ENCODE assay signal across 11 cellular contexts in the genomic region with DNA sequence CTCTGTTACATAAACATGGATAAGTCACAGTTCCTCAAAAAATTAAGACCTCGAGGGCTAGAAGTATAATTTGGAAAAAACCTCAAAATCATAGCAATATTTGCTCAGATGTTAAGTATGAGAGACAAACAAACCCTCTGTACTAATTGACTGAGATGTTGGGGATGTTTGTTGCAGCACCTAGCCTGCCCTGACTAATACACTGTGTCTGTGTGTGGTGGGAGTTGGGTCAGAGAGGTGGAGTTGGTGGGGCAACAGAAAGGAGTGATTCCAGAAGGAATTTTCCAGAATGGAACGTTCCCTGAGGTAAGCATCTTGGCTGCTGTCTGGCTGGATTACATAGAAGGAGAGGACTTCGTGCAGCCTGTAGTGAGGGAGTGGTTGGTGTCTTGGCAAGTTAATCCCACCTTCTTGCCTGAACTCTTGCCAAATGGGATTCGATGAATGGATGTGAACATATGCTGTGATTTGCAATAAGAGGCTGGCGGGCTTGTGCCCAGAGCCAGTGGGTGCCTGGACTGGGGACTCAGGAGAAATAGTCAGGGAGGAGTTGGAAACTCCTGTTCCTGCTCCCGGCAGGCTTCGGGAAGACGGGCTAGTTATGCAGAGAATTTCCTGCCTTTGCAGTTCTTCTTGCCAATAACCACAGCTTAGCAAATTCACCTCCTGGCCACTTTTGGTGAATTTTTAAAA. TPM values are rescaled to one million over a fixed set of nuclear protein-coding genes. Genes with fewer than 3 reads are reported as not detected.
A peak's percentile ranks its signal among the peaks of the same experiment; 100 is the strongest.
DNase-seq lines count a peak whose midpoint lies in the region; ATAC-seq, FAIRE-seq and TF ChIP-seq lines count a peak whose summit lies in the region.
"Had no signal": no experiment of that assay in that cellular context is flagged by ENCODE, and none has a peak within 500 bp of the region (broad histone marks: within the 10 kb centered on the region; RNA-seq: fewer than 3 reads in every experiment).

No MANE protein-coding gene starts in this region.

- peak; percentile 23 for DNase-seq in HTR-8/SVneo (ENCODE audit: insufficient read length, low spot score)
- DNase-seq in cardiac fibroblast (ENCODE audit: low read depth in 2 of 2), result peak; percentile 80 to 94
- DNase-seq in left lobe of liver (ENCODE audit: low spot score), result peak; percentile 46
- DNase-seq in GDM1 (lab: John Stamatoyannopoulos, UW), result no peak
- DNase-seq in NCI-H774 (lab: John Stamatoyannopoulos, UW), result no peak
- DNase-seq in OCI-M2 (lab: John Stamatoyannopoulos, UW; ENCODE audit: unreplicated experiment), result no peak
- DNase-seq: foreskin melanocyte, NCI-H1694 had no signal

- H3K9me3 ChIP-seq in subcutaneous abdominal adipose tissue (ENCODE audit: control insufficient read depth in 5 of 5, low read length in 5 of 5), result peaks cover 0 to 3% (median 0%) of the 10 kb centered on the region in 5 donors

- H3K36me3 ChIP-seq in subcutaneous abdominal adipose tissue (ENCODE audit: control insufficient read depth in 5 of 5, insufficient read depth in 5 of 5, low read length in 5 of 5), result no peaks in the 10 kb centered on the region

- ATAC-seq in left lobe of liver (peak; percentile 21), GM18858 (IDR thresholded peaks at IDR 0.05; ENCODE audit: unreplicated experiment) (no peak)

- TF ChIP-seq CTCF in cardiac fibroblast (IDR thresholded peaks at IDR 0.05; ENCODE audit: low read depth, low read length), result no peak

- H3K27ac ChIP-seq in subcutaneous abdominal adipose tissue (ENCODE audit: low read depth, low read length), result peak overlapping the region; percentile 42

- no peak for FAIRE-seq in HTR-8/SVneo (lab: Jason Lieb, UNC)

- peak overlapping the region in 2 of 5 donors; percentile 49 to 56 for H3K9ac ChIP-seq in subcutaneous abdominal adipose tissue (ENCODE audit: low read length in 5 of 5)

- H3K4me3 ChIP-seq in cardiac fibroblast (replicated peaks in 1 of 2; ENCODE audit: low read depth in 2 of 2, low read length in 2 of 2) (peak overlapping the region; percentile 3 to 33), subcutaneous abdominal adipose tissue (ENCODE audit: low read depth in 1 of 5, low read length in 5 of 5) (peak overlapping the region; percentile 30 to 59 (median 55))

- H3K27me3 ChIP-seq in subcutaneous abdominal adipose tissue (ENCODE audit: control insufficient read depth in 5 of 5, insufficient read depth in 4 of 5, low read length in 5 of 5), result no peaks in the 10 kb centered on the region

- H3K4me1 ChIP-seq in subcutaneous abdominal adipose tissue (ENCODE audit: control insufficient read depth in 5 of 5, insufficient read depth in 5 of 5, low read length in 5 of 5), result peaks cover 0 to 22% (median 12%) of the 10 kb centered on the region in 5 donors

RNA-seq across cellular contexts. Expression of a gene that starts 9.3 kb away (rescaled TPM):
- 4.8 TPM for total RNA-seq in left lobe of liver
- total RNA-seq: renal cortical epithelial cell had no signal

RNA-seq across cellular contexts. Expression of a gene that starts 29.9 kb away (rescaled TPM):
- 0.35 TPM for total RNA-seq in left lobe of liver
- total RNA-seq: renal cortical epithelial cell had no signal

Comparison
In these comparisons a context has a peak if more than half of its experiments do, and no peak if none do; other contexts are left out.
1. DNase-seq: peak in HTR-8/SVneo (single experiment), cardiac fibroblast (2 of 2) and left lobe of liver (single experiment); none in GDM1 (single experiment), NCI-H774 (single experiment) and OCI-M2 (single experiment).